In the genomic region with DNA sequence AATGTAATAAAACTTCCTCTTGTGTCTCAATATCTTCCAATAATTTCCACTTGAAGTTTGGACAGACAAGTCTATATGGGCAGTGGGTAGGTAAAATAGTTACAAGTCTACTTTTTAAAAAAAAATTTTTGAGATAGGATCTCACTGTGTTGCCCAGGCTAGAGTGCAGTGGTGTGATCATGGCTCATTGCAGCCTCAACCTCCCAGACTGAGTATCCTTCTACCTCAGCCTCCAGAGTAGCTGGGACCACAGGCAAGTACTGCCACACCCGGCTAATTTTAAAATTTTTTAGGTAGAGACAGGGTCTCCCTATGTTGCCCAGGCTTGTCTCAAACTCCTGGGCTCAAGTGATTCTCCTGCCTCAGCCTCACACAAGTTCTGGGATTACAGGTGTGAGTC, we compare ENCODE assay signal across 3 cellular contexts.
TF ChIP-seq lines count a peak whose summit lies in the region.

No MANE protein-coding gene starts in this region.

TF ChIP-seq in HEK293, 187 proteins besides CTCF, POLR2A, EP300 and RAD21:
- peak; percentile 69; the same call in 1 of the 2 replicates for TF ChIP-seq ZNF121 (tag by site-specific recombination; IDR thresholded peaks at IDR 0.05)

TF ChIP-seq in WTC11, 78 proteins besides CTCF, POLR2A, EP300 and RAD21:
- 0 out of 2 replicates have a peak, but pooled peaks have one; percentile 15 for TF ChIP-seq ZNF121 (CRISPR knock-in tag; IDR thresholded peaks at IDR 0.05)

TF ChIP-seq in K562, 482 proteins besides CTCF, POLR2A, EP300 and RAD21:
- peak; percentile 85 for TF ChIP-seq ZNF121 (CRISPR knock-in tag; conservative IDR thresholded peaks at IDR 0.05)
